ENCODE assay signal across 10 cellular contexts in the genomic region with DNA sequence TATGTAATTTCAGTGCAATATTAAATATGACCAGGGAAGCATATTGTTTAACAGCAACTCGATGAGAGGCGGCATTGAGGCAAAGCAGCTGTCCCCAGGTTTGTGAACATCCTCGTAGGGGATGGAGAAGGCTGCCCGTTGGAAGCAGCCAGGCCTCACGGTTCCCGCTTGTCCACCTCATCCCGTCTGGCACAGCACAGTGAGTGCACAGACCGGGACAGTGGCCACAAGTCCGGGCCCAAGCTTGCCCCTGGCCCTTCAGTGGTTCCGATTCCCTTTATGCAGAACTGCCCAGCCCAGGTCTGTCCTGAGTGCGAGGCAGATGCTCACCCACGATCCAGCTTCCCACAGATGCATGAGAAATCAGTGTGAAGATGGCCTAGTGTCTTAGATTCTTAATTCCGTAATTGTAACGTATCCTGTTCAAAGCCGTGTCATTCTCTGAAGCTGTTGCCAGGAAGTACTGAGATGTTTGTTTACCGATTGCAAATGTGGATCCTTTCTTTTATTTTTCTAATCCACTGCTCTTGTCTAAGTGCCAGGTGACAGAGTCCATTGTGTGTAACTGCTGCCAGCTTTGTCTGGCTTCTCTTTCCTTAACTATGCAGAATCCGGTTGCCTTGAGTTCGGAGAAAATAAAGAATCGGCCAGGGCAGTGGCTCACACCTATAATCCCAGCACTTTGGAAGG. TPM values are rescaled to one million over a fixed set of nuclear protein-coding genes. Genes with fewer than 3 reads are reported as not detected.
A peak's percentile ranks its signal among the peaks of the same experiment; 100 is the strongest.
DNase-seq lines count a peak whose midpoint lies in the region; ATAC-seq and TF ChIP-seq lines count a peak whose summit lies in the region.
"Had no signal": no experiment of that assay in that cellular context is flagged by ENCODE, and none has a peak within 500 bp of the region (broad histone marks: within the 10 kb centered on the region; RNA-seq: fewer than 3 reads in every experiment).

No MANE protein-coding gene starts in this region.

- no peak for TF ChIP-seq CTCF in cardiac muscle cell (IDR thresholded peaks at IDR 0.05; ENCODE audit: low read depth, low read length)
- no peak for TF ChIP-seq CTCF in thyroid gland (IDR thresholded peaks at IDR 0.05)

- DNase-seq in cardiac muscle cell (ENCODE audit: low read depth in 1 of 2, low spot score in 1 of 2): peak in 1 of 2 donors; percentile 46
- DNase-seq in left ventricle myocardium superior: no peak
- DNase-seq in caudate nucleus (lab: John Stamatoyannopoulos, UW): peak in 5 of 61 donors; percentile 15 to 44 (median 22)
- peak; percentile 76 for DNase-seq in left lobe of liver (ENCODE audit: low spot score)
- peak in 1 of 2 donors; percentile 34 for DNase-seq in thyroid gland
- DNase-seq in activated CD4-positive, alpha-beta T cell treated with anti-CD3 and anti-CD28 coated beads, Interleukin-2, amount 50 U/mL, for 48 hours: no peak
- no peak for DNase-seq in NCI-H1417 treated with DMSO at 0.1 percent for 48 hours (lab: John Stamatoyannopoulos, UW)
- DNase-seq: activated T-cell treated with anti-CD3 and anti-CD28 coated beads, Interleukin-2, amount 50 U/mL, for 24 hours; stimulated activated CD4-positive, alpha-beta T cell treated with anti-CD3 and anti-CD28 coated beads, Interleukin-4, amount 100 ng/mL, for 1 hour had no signal

- peaks cover 54% of the 10 kb centered on the region for H3K36me3 ChIP-seq in cardiac muscle cell
- peaks cover 0 to 13% of the 10 kb centered on the region in 2 donors for H3K36me3 ChIP-seq in thyroid gland

- H3K9me3 ChIP-seq in cardiac muscle cell (ENCODE audit: low read depth) (no peaks in the 10 kb centered on the region), thyroid gland (no peaks in the 10 kb centered on the region)

- H3K27me3 ChIP-seq in cardiac muscle cell (no peaks in the 10 kb centered on the region), thyroid gland (no peaks in the 10 kb centered on the region)

- TF ChIP-seq POLR2A in thyroid gland (IDR thresholded peaks at IDR 0.05): no peak

- WGBS in thyroid gland, 2 donors: 51 to 61% methylated on average over 16 to 19 of the region's 19 CpGs

- H3K4me1 ChIP-seq in cardiac muscle cell (ENCODE audit: low read depth) (peaks cover 9% of the 10 kb centered on the region), thyroid gland (peaks cover 11 to 14% of the 10 kb centered on the region in 2 donors)

- intact Hi-C loops in left ventricle myocardium superior (cut with micrococcal nuclease): no loop called here
- intact Hi-C loops in thyroid gland (cut with DNase I): no loop called here

- ATAC-seq in left ventricle myocardium superior (no peak), left lobe of liver (peak; percentile 74), GM21619 (IDR thresholded peaks at IDR 0.05; ENCODE audit: unreplicated experiment) (no peak)

- H3K4me3 ChIP-seq in cardiac muscle cell: no peak overlapping the region
- no peak overlapping the region for H3K4me3 ChIP-seq in thyroid gland (replicated peaks in 1 of 3)

- H3K27ac ChIP-seq in cardiac muscle cell (peak overlapping the region; percentile 58), caudate nucleus (ENCODE audit: low read depth, low read length) (peak overlapping the region; percentile 74), thyroid gland (peak overlapping the region; percentile 27 to 79 (median 75))

RNA-seq across cellular contexts. Expression of a gene that starts 35.5 kb away (rescaled TPM):
- total RNA-seq in cardiac muscle cell (639 and 805 TPM in 2 replicates), left ventricle myocardium superior (178 TPM), left lobe of liver (4.3 TPM), thyroid gland (100 to 1,000 TPM in 2 of 4 donors, 10 to 100 TPM in 2; 56.6 to 154 (median 115) TPM)
- 677 and 781 TPM in 2 replicates for polyA plus RNA-seq in cardiac muscle cell

Comparison
In these comparisons a context has a peak if more than half of its experiments do, and no peak if none do; other contexts are left out.
1. RNA of a gene that starts 35.5 kb away (total RNA-seq): 639 to 805 TPM in cardiac muscle cell, 178 TPM in left ventricle myocardium superior (single experiment) and 56.6 to 154 TPM in thyroid gland; 4.3 TPM in left lobe of liver (single experiment); every median in the first group is over 10 times any median in the second.
2. Peak in every context shown above with its lines, with median percentiles within 50 percentile points of each other: H3K27ac ChIP-seq.